1 cellular context compared by ENCODE assay signal in the genomic region with DNA sequence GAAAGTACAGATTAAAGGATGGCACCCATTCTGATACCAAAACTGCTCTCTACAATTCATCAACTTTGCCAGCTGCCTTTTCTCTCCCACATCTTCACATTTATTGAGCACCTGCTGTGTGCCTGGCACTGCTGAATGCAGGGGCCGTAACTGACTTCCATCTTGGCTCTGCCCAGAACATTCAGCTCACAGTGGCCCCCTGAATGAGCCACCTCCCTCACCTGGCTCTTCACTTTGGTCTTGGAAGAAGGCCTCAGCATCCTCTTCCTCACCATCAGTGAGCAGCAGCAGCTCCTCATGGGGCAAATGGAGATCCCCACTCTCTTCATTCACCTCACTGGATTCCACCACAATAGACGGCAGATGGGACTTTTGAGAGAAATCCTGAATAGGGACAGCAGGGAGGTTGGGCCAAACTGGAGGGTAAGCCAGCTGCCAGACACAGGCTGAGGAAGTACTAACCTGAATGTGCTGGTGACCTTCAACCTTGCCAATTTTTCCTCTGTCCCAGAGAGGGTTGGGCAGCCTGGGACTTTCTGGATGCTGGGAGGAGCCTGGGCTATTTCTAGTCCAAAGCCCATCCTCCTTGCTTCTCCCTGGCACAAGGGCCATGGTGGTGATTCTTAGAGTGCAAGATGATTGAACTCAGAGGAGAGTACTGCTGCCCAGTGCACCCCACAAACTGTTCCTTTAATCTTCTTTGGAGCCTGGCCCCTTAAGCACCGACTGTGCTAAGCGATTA.
TF ChIP-seq lines count a peak whose summit lies in the region.

No MANE protein-coding gene starts in this region.

TF ChIP-seq in HepG2, 621 proteins besides CTCF, POLR2A, EP300 and RAD21 (continued from another document):
- TF ChIP-seq GZF1 (CRISPR knock-in tag; IDR thresholded peaks at IDR 0.05) (no peak), ARID5B (CRISPR knock-in tag; IDR thresholded peaks at IDR 0.05) (no peak), ZNF839 (CRISPR knock-in tag; IDR thresholded peaks at IDR 0.05; ENCODE audit: borderline replicate concordance) (no peak)
- TF ChIP-seq, protein P1, sequence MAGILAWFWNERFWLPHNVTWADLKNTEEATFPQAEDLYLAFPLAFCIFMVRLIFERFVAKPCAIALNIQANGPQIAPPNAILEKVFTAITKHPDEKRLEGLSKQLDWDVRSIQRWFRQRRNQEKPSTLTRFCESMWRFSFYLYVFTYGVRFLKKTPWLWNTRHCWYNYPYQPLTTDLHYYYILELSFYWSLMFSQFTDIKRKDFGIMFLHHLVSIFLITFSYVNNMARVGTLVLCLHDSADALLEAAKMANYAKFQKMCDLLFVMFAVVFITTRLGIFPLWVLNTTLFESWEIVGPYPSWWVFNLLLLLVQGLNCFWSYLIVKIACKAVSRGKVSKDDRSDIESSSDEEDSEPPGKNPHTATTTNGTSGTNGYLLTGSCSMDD (CRISPR knock-in tag; IDR thresholded peaks at IDR 0.05), result no peak
